33 cellular contexts compared by ENCODE assay signal in genomic region chr20:16404171-16404570, GRCh38.
"Had no signal": no experiment of that assay in that cellular context is flagged by ENCODE, and none has a peak within 500 bp of the region (broad histone marks: within the 10 kb centered on the region; RNA-seq: fewer than 3 reads in every experiment).

No MANE protein-coding gene starts in this region.

- DNase-seq: activated CD4-positive, alpha-beta T cell treated with anti-CD3 and anti-CD28 coated beads, Interleukin-2, amount 10 ng/mL, durations not matched to agents 24 days and 14 days; activated CD4-positive, alpha-beta T cell treated with anti-CD3 and anti-CD28 coated beads, Interleukin-2, amount 50 U/mL, for 4 hours; activated CD8-positive, alpha-beta T cell treated with anti-CD3 and anti-CD28 coated beads for 36 hours; activated effector memory CD4-positive, alpha-beta T cell treated with anti-CD3 and anti-CD28 coated beads, Interleukin-2, amount 50 U/mL, for 16 hours; activated naive CD4-positive, alpha-beta T cell; activated naive CD4-positive, alpha-beta T cell treated with anti-CD3 and anti-CD28 coated beads, Interleukin-2, amount 50 U/mL, for 16 hours; activated naive CD8-positive, alpha-beta T cell treated with anti-CD3 and anti-CD28 coated beads for 36 hours; activated T-cell treated with anti-CD3 and anti-CD28 coated beads, Interleukin-2, amount 50 U/mL, for 1 hour; activated T-cell treated with anti-CD3 and anti-CD28 coated beads, Interleukin-2, amount 50 U/mL, for 72 hours; amniotic stem cell; aorta; brain microvascular endothelial cell; central memory CD4-positive, alpha-beta T cell; NCI-H1105; NCI-H1417 treated with DMSO at 0.1 percent for 48 hours; NCI-H187 treated with DMSO at 0.1 percent for 48 hours; NCI-H2081; NCI-H226; NCI-H446 treated with DMSO at 0.1 percent for 48 hours; NCI-H524; NCI-H69; NK-92 treated with Interleukin-12 subunit alpha and Interleukin-12 subunit beta, amount 100 ng/mL, for 24 hours; OCI-M1; Peyer's patch; RPMI8226; SHP77 treated with DMSO at 0.1 percent for 48 hours; T-helper 1 cell; T-helper 2 cell; T-helper 9 cell; WERI-Rb-1 had no signal

- H3K27ac Mint-ChIP-seq: activated CD4-positive, alpha-beta T cell treated with anti-CD3 and anti-CD28 coated beads, Interleukin-2, amount 10 ng/mL, durations not matched to agents 24 days and 14 days; activated CD8-positive, alpha-beta T cell treated with anti-CD3 and anti-CD28 coated beads for 36 hours; activated naive CD8-positive, alpha-beta T cell treated with anti-CD3 and anti-CD28 coated beads for 36 hours; activated T-cell treated with anti-CD3 and anti-CD28 coated beads, Interleukin-2, amount 50 U/mL, for 72 hours; activated T-helper 17 cell treated with anti-CD3 and anti-CD28 coated beads, Interleukin-2, amount 50 U/mL, for 72 hours had no signal

- H3K9me3 Mint-ChIP-seq: activated CD4-positive, alpha-beta T cell treated with anti-CD3 and anti-CD28 coated beads, Interleukin-2, amount 10 ng/mL, durations not matched to agents 24 days and 14 days; activated CD8-positive, alpha-beta T cell treated with anti-CD3 and anti-CD28 coated beads for 36 hours; activated naive CD8-positive, alpha-beta T cell treated with anti-CD3 and anti-CD28 coated beads for 36 hours; activated T-helper 17 cell treated with anti-CD3 and anti-CD28 coated beads, Interleukin-2, amount 50 U/mL, for 72 hours had no signal

- H3K9me3 ChIP-seq: Peyer's patch had no signal

- H3K4me1 Mint-ChIP-seq: activated CD4-positive, alpha-beta T cell treated with anti-CD3 and anti-CD28 coated beads, Interleukin-2, amount 10 ng/mL, durations not matched to agents 24 days and 14 days; activated naive CD8-positive, alpha-beta T cell treated with anti-CD3 and anti-CD28 coated beads for 36 hours; activated T-helper 17 cell treated with anti-CD3 and anti-CD28 coated beads, Interleukin-2, amount 50 U/mL, for 72 hours had no signal

- H3K4me3 Mint-ChIP-seq: activated CD4-positive, alpha-beta T cell treated with anti-CD3 and anti-CD28 coated beads, Interleukin-2, amount 10 ng/mL, durations not matched to agents 24 days and 14 days; activated CD8-positive, alpha-beta T cell treated with anti-CD3 and anti-CD28 coated beads for 36 hours; activated naive CD8-positive, alpha-beta T cell treated with anti-CD3 and anti-CD28 coated beads for 36 hours; activated T-cell treated with anti-CD3 and anti-CD28 coated beads, Interleukin-2, amount 50 U/mL, for 72 hours; activated T-helper 17 cell treated with anti-CD3 and anti-CD28 coated beads, Interleukin-2, amount 50 U/mL, for 72 hours had no signal

- H3K27me3 Mint-ChIP-seq: activated CD4-positive, alpha-beta T cell treated with anti-CD3 and anti-CD28 coated beads, Interleukin-2, amount 10 ng/mL, durations not matched to agents 24 days and 14 days; activated CD8-positive, alpha-beta T cell treated with anti-CD3 and anti-CD28 coated beads for 36 hours; activated naive CD8-positive, alpha-beta T cell treated with anti-CD3 and anti-CD28 coated beads for 36 hours; activated T-helper 17 cell treated with anti-CD3 and anti-CD28 coated beads, Interleukin-2, amount 50 U/mL, for 72 hours had no signal

- H3K27me3 ChIP-seq: brain microvascular endothelial cell, Peyer's patch, SJSA1 had no signal

- H3K4me3 ChIP-seq: Peyer's patch, SJSA1 had no signal

- H3K4me1 ChIP-seq: Peyer's patch, SJSA1 had no signal

- H3K27ac ChIP-seq: brain microvascular endothelial cell, Peyer's patch, SJSA1, WERI-Rb-1 had no signal

- H3K36me3 ChIP-seq: brain microvascular endothelial cell, SJSA1, WERI-Rb-1 had no signal

- ATAC-seq: activated CD8-positive, alpha-beta T cell treated with anti-CD3 and anti-CD28 coated beads for 36 hours; activated T-cell treated with anti-CD3 and anti-CD28 coated beads, Interleukin-2, amount 50 U/mL, for 72 hours; activated T-helper 17 cell treated with anti-CD3 and anti-CD28 coated beads, Interleukin-2, amount 50 U/mL, for 72 hours; SK-N-SH treated with all-trans-retinoic acid at 6 μM for 48 hours had no signal
